ENCODE assay signal across 23 cellular contexts in genomic region chr12:118424883-118425282, GRCh38. TPM values are rescaled to one million over a fixed set of nuclear protein-coding genes. Genes with fewer than 3 reads are reported as not detected.
DNase-seq lines count a peak whose midpoint lies in the region; ATAC-seq and TF ChIP-seq lines count a peak whose summit lies in the region.
"Had no signal": no experiment of that assay in that cellular context is flagged by ENCODE, and none has a peak within 500 bp of the region (broad histone marks: within the 10 kb centered on the region; RNA-seq: fewer than 3 reads in every experiment).

No MANE protein-coding gene starts in this region.

- intact Hi-C loops in PC-3 (cut with micrococcal nuclease) (no loop called here), mucosa of descending colon (cut with DNase I, micrococcal nuclease) (no loop called here)

- H3F3A ChIP-seq in PC-3 (ENCODE audit: low read length, unreplicated experiment): no peaks in the 10 kb centered on the region

- no peak overlapping the region for H2AFZ ChIP-seq in PC-3 (ENCODE audit: low read length)

- H3K4me3 ChIP-seq in PC-3 (ENCODE audit: low read length) (no peak overlapping the region), mucosa of descending colon (no peak overlapping the region)
- H3K4me3 ChIP-seq: GM12878 had no signal

- ATAC-seq in PC-3 (peak; percentile 23), GM21723 (IDR thresholded peaks at IDR 0.05; ENCODE audit: unreplicated experiment) (no peak), mucosa of descending colon (no peak)
- ATAC-seq: GM12878 had no signal

- TF ChIP-seq POLR2A in erythroblast (IDR thresholded peaks at IDR 0.05; ENCODE audit: low read length): no peak

- TF ChIP-seq CTCF in PC-3 (conservative IDR thresholded peaks at IDR 0.05; ENCODE audit: low read depth, low read length) (no peak), mucosa of descending colon (IDR thresholded peaks at IDR 0.05) (no peak)

- H3K9me2 ChIP-seq in PC-3 (replicated peaks; ENCODE audit: low read length): no peaks in the 10 kb centered on the region

- H3K36me3 ChIP-seq in PC-3 (ENCODE audit: low read depth, low read length): no peaks in the 10 kb centered on the region
- H3K36me3 ChIP-seq in mucosa of descending colon (ENCODE audit: low read depth): no peaks in the 10 kb centered on the region
- H3K36me3 ChIP-seq: BE2C had no signal

- no peaks in the 10 kb centered on the region for H3K9me3 ChIP-seq in PC-3 (ENCODE audit: low read length)
- H3K9me3 ChIP-seq in mucosa of descending colon: no peaks in the 10 kb centered on the region
- H3K9me3 ChIP-seq: BE2C had no signal

- H3K4me2 ChIP-seq in PC-3 (ENCODE audit: low read length): no peak overlapping the region

- POLR2A ChIA-PET in PC-3 (lab: Charles Lee; ENCODE audit: unreplicated experiment): interaction anchor here (0.6 kb wide), 1 partner anchor 1375 kb away, joined by 5 read pairs; no protein-coding TSS in a partner anchor

- H3K27me3 ChIP-seq in PC-3 (ENCODE audit: low read length): no peaks in the 10 kb centered on the region

- no TSS peak for BruUV-seq in PC-3 (replicated peaks; lab: Mats Ljungman, UMichigan)

- H3K9ac ChIP-seq in PC-3 (ENCODE audit: low read length): no peak overlapping the region

- CTCF ChIA-PET in PC-3 (lab: Charles Lee): no interaction called here

- DNase-seq in NCI-H146 (lab: John Stamatoyannopoulos, UW) (peak; percentile 5), NCI-H146 treated with DMSO at 0.1 percent for 48 hours (lab: John Stamatoyannopoulos, UW; ENCODE audit: unreplicated experiment) (no peak), PC-3 (peak; percentile 16), erythroblast (lab: John Stamatoyannopoulos, UW) (peak; percentile 37 to 58), mucosa of descending colon (no peak), A172 (ENCODE audit: low spot score) (no peak)
- DNase-seq: ACHN; BE2C; C1 segment of cervical spinal cord; CD4-positive, alpha-beta memory T cell; CD4-positive, CD25-positive, alpha-beta regulatory T cell; CD8-positive, alpha-beta memory T cell; COR-L47; DMS 273 treated with DMSO at 0.1 percent for 48 hours; DMS153; DMS53; DMS79; DND-41; EL; GDM1 had no signal

- no peaks in the 10 kb centered on the region for H3K79me2 ChIP-seq in PC-3 (ENCODE audit: low read length)

- H3K4me1 ChIP-seq in PC-3 (ENCODE audit: insufficient read depth, low read length) (peaks cover 18% of the 10 kb centered on the region), mucosa of descending colon (ENCODE audit: low read depth) (no peaks in the 10 kb centered on the region)
- H3K4me1 ChIP-seq: BE2C had no signal

- H3K27ac ChIP-seq in PC-3 (ENCODE audit: low read length): no peak overlapping the region
- H3K27ac ChIP-seq: 22Rv1 had no signal

- H4K20me1 ChIP-seq in PC-3 (ENCODE audit: low read length): no peaks in the 10 kb centered on the region

RNA-seq across cellular contexts. Expression of gene SUDS3, which starts 48.5 kb away (rescaled TPM):
- total RNA-seq in PC-3 (2014; rRNA removed): 57.4 and 62.8 TPM in 2 replicates
- 10 to 100 TPM; 35.2 to 56.4 (median 50.9) TPM for total RNA-seq in mucosa of descending colon
- 26.5 and 56.3 TPM in 2 replicates for total RNA-seq in A172 (2014; rRNA removed; shearing (Covaris generic))

RNA-seq across cellular contexts. Expression of gene TAOK3, which starts 52.2 kb away (rescaled TPM):
- total RNA-seq in PC-3 (2014; rRNA removed) (15.9 and 27.9 TPM in 2 replicates), mucosa of descending colon (10 to 100 TPM; 49.5 to 72.3 (median 52.8) TPM)
- 18.3 and 24.1 TPM in 2 replicates for total RNA-seq in A172 (2014; rRNA removed; shearing (Covaris generic))

Comparison
In these comparisons a context has a peak if more than half of its experiments do, and no peak if none do; other contexts are left out.
1. DNase-seq: peak in NCI-H146 (single experiment), PC-3 (single experiment) and erythroblast (2 of 2); none in NCI-H146 treated with DMSO at 0.1 percent for 48 hours (single experiment), mucosa of descending colon (0 of 3) and A172 (single experiment).